ENCODE assay signal across 8 cellular contexts in genomic region chr1:200669314-200670214, GRCh38. TPM values are rescaled to one million over a fixed set of nuclear protein-coding genes. Genes with fewer than 3 reads are reported as not detected.
DNase-seq lines count a peak whose midpoint lies in the region; ATAC-seq and TF ChIP-seq lines count a peak whose summit lies in the region.

DDX59 (minus strand) TSS chr1:200669907; CDS start chr1:200666740, 3,167 bp downstream.

- H3K9me3 Mint-ChIP-seq in T-helper 1 cell treated with Interleukin-12 subunit alpha and Interleukin-12 subunit beta and Interleukin-4 antibody, amounts not matched to agents 30 μg/mL and 1 μg/mL, for 36 hours, result no peaks in the 10 kb centered on the region

- 1% methylated on average over 77 of the region's 89 CpGs for WGBS in prostate gland
- WGBS in urinary bladder, result under 1% methylated on average over 89 of the region's 89 CpGs

- peak within 1 kb of the TSS; percentile 95 for H3K27ac Mint-ChIP-seq in T-helper 1 cell treated with Interleukin-12 subunit alpha and Interleukin-12 subunit beta and Interleukin-4 antibody, amounts not matched to agents 30 μg/mL and 1 μg/mL, for 36 hours

- peaks cover 25% of the 10 kb centered on the region for H3K4me1 Mint-ChIP-seq in T-helper 1 cell treated with Interleukin-12 subunit alpha and Interleukin-12 subunit beta and Interleukin-4 antibody, amounts not matched to agents 30 μg/mL and 1 μg/mL, for 36 hours (ENCODE audit: low read depth)

- TF ChIP-seq CTCF in GM13977 (IDR thresholded peaks at IDR 0.05; ENCODE audit: extremely low read depth, insufficient read depth, missing control alignments) (no peak), left ventricle myocardium inferior (IDR thresholded peaks at IDR 0.05; ENCODE audit: borderline replicate concordance) (no peak), prostate gland (IDR thresholded peaks at IDR 0.05) (peak in 2 of 4 experiments; percentile 12 to 21)

- H3K4me3 Mint-ChIP-seq in T-helper 1 cell treated with Interleukin-12 subunit alpha and Interleukin-12 subunit beta and Interleukin-4 antibody, amounts not matched to agents 30 μg/mL and 1 μg/mL, for 36 hours, result peak within 1 kb of the TSS; percentile 94

- H3K27ac ChIP-seq in left ventricle myocardium inferior (replicated peaks), result peak within 1 kb of the TSS; percentile 100
- peak within 1 kb of the TSS; percentile 95 to 98 for H3K27ac ChIP-seq in prostate gland
- peak within 1 kb of the TSS; percentile 100 for H3K27ac ChIP-seq in urinary bladder (ENCODE audit: low read depth)

- peaks cover 14% of the 10 kb centered on the region for H3K36me3 Mint-ChIP-seq in T-helper 1 cell treated with Interleukin-12 subunit alpha and Interleukin-12 subunit beta and Interleukin-4 antibody, amounts not matched to agents 30 μg/mL and 1 μg/mL, for 36 hours (ENCODE audit: low read depth)

- peaks cover 5% of the 10 kb centered on the region for H3K36me3 ChIP-seq in left ventricle myocardium inferior
- no peaks in the 10 kb centered on the region for H3K36me3 ChIP-seq in prostate gland
- H3K36me3 ChIP-seq in urinary bladder (ENCODE audit: insufficient read depth), result no peaks in the 10 kb centered on the region

- H3K27me3 ChIP-seq in left ventricle myocardium inferior (ENCODE audit: low read depth), result no peaks in the 10 kb centered on the region
- no peaks in the 10 kb centered on the region for H3K27me3 ChIP-seq in prostate gland (replicated peaks; ENCODE audit: insufficient read depth)

- H3K4me3 ChIP-seq in left ventricle myocardium inferior (peak within 1 kb of the TSS; percentile 93), prostate gland (peak within 1 kb of the TSS; percentile 70 to 88), urinary bladder (ENCODE audit: low read depth, low read length) (peak within 1 kb of the TSS; percentile 90)

- DNase-seq in GM13977 (ENCODE audit: low spot score) (peak; percentile 97), NCI-H1694 (lab: John Stamatoyannopoulos, UW) (peak; percentile 96), amniotic stem cell (lab: John Stamatoyannopoulos, UW) (peak; percentile 93), left ventricle myocardium inferior (peak; percentile 97), prostate gland (ENCODE audit: low spot score) (peak; percentile 94)

- peak; percentile 71 for TF ChIP-seq POLR2A in prostate gland (IDR thresholded peaks at IDR 0.05)

- intact Hi-C loops in left ventricle myocardium inferior (cut with micrococcal nuclease) (loop anchor here (10.0 kb wide), 2 partner anchors 75 to 135 kb away; no protein-coding TSS in a partner anchor), prostate gland (cut with DNase I) (loop anchor here (1.0 to 5.0 kb wide), 2 partner anchors 70 to 133 kb away; no protein-coding TSS in a partner anchor)

- H3K9me3 ChIP-seq in left ventricle myocardium inferior (replicated peaks) (no peaks in the 10 kb centered on the region), prostate gland (no peaks in the 10 kb centered on the region)

- in situ Hi-C loops in GM13977 (cut with MboI; ENCODE audit: low pct_unique_long_range_greater_than_20kb, low sequenced_read_pairs, unreplicated experiment), result no loop called here

- no peaks in the 10 kb centered on the region for H3K27me3 Mint-ChIP-seq in T-helper 1 cell treated with Interleukin-12 subunit alpha and Interleukin-12 subunit beta and Interleukin-4 antibody, amounts not matched to agents 30 μg/mL and 1 μg/mL, for 36 hours (ENCODE audit: low read depth)

- peak; percentile 92 for ATAC-seq in HG02884 (IDR thresholded peaks at IDR 0.05; ENCODE audit: unreplicated experiment)

- H3K4me1 ChIP-seq in left ventricle myocardium inferior (peaks cover 37% of the 10 kb centered on the region), prostate gland (replicated peaks) (no peaks in the 10 kb centered on the region), urinary bladder (ENCODE audit: insufficient read depth) (no peaks in the 10 kb centered on the region)

RNA-seq across cellular contexts. Expression of gene DDX59, which starts in this region (rescaled TPM):
- total RNA-seq in left ventricle myocardium inferior (11.9 TPM), prostate gland (10 to 100 TPM; 19.5 to 28.1 TPM), urinary bladder (34.8 TPM)
- 18.5 TPM for polyA plus RNA-seq in urinary bladder

Comparison
In these comparisons a context has a peak if more than half of its experiments do, and no peak if none do; other contexts are left out.
1. Peak in every context shown above with its lines: DNase-seq, ATAC-seq, H3K4me3 ChIP-seq and H3K27ac ChIP-seq.